In the genomic region with DNA sequence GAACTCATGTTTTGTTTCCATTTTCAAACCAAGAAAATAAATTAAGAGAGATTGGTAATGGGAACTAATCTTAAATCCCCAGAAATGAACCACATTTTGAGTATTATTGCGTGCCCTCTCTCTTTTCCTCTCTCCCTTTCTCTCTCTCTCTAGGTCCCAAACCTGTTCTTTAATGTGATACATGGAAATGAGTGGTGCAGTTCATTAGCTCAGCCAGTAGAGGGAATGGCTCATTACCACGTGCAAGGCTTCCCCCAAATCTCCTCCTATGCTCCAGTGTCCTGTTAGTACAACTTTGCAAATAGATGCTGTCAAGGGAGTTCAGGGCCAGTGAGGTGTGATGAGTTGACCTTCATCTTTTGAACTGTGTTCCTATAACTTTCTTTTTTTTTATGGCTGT, we compare ENCODE assay signal across 8 cellular contexts.
DNase-seq lines count a peak whose midpoint lies in the region; ATAC-seq, FAIRE-seq and TF ChIP-seq lines count a peak whose summit lies in the region.

No MANE protein-coding gene starts in this region.

- H2BK120ac ChIP-seq in H9 (ENCODE audit: low read depth, low read length, poor library complexity, severe bottlenecking), result no peak overlapping the region

- no peak overlapping the region for H3K27ac Mint-ChIP-seq in H9
- H3K27ac Mint-ChIP-seq in activated T-helper 17 cell treated with anti-CD3 and anti-CD28 coated beads, Interleukin-2, amount 50 U/mL, for 72 hours, result no peak overlapping the region

- no peak overlapping the region for H3K4me3 ChIP-seq in kidney epithelial cell (ENCODE audit: low read depth, low read length)

- H3K23ac ChIP-seq in H9 (ENCODE audit: insufficient read length, low read depth, low read length), result no peak overlapping the region

- no peak overlapping the region for H2BK15ac ChIP-seq in H9 (ENCODE audit: low read depth, low read length)

- H3T11ph ChIP-seq in H9 (ENCODE audit: low read length), result no peak overlapping the region

- no peaks in the 10 kb centered on the region for H3K79me1 ChIP-seq in H9 (ENCODE audit: insufficient read depth, low read depth, low read length, poor library complexity, severe bottlenecking)

- no peak overlapping the region for H2BK5ac ChIP-seq in H9 (ENCODE audit: insufficient read length, low read length)

- ATAC-seq in activated T-helper 17 cell treated with anti-CD3 and anti-CD28 coated beads, Interleukin-2, amount 50 U/mL, for 72 hours (replicated peaks), result peak; percentile 53
- ATAC-seq in GM21619 (IDR thresholded peaks at IDR 0.05; ENCODE audit: unreplicated experiment), result no peak

- H2BK12ac ChIP-seq in H9 (ENCODE audit: insufficient read length, low read depth, low read length), result no peak overlapping the region

- H4K8ac ChIP-seq in H9 (replicated peaks; ENCODE audit: insufficient read length, low read depth, low read length), result no peak overlapping the region

- H3K27ac ChIP-seq in H9 (ENCODE audit: insufficient read length, low read depth, low read length), result no peak overlapping the region

- no peak overlapping the region for H3K56ac ChIP-seq in H9 (ENCODE audit: insufficient read length, low read depth, low read length)

- no peak overlapping the region for H3K4me2 ChIP-seq in H9 (ENCODE audit: insufficient read depth, insufficient read length, low read length)

- TF ChIP-seq CTCF in H9 (conservative IDR thresholded peaks at IDR 0.05) (peak; percentile 69), kidney epithelial cell (IDR thresholded peaks at IDR 0.05; ENCODE audit: insufficient read depth, low read length, poor library complexity, severe bottlenecking) (peak; percentile 54)

- H3K18ac ChIP-seq in H9 (ENCODE audit: insufficient read length, low read depth, low read length), result no peak overlapping the region

- H3K9ac ChIP-seq in H9 (ENCODE audit: extremely low read depth, insufficient read length, low read length), result no peak overlapping the region

- peak; percentile 18 to 23 for DNase-seq in activated T-cell treated with anti-CD3 and anti-CD28 coated beads, Interleukin-2, amount 50 U/mL, for 48 hours
- DNase-seq in activated T-cell treated with anti-CD3 and anti-CD28 coated beads for 4 hours (no peak), H9 (peak; percentile 45), MV-4-11 (lab: John Stamatoyannopoulos, UW) (peak; percentile 25), kidney epithelial cell (ENCODE audit: low read depth) (no peak), HTR-8/SVneo (ENCODE audit: insufficient read length, low spot score) (no peak)

- no peaks in the 10 kb centered on the region for H3K79me2 ChIP-seq in H9 (ENCODE audit: insufficient read depth, low read length)

- WGBS in H9 (ENCODE audit: extremely low coverage, insufficient read length, low lambda C conversion rate), result no CpG with 5 or more reads among the region's 2 CpGs

- H3K36me3 Mint-ChIP-seq in H9 (ENCODE audit: insufficient read depth in 1 of 3, low read depth in 3 of 3), result peaks cover 0 to 4% (median 0%) of the 10 kb centered on the region in 3 experiments; a peak in 3 of 7 replicates
- no peaks in the 10 kb centered on the region for H3K36me3 Mint-ChIP-seq in activated T-helper 17 cell treated with anti-CD3 and anti-CD28 coated beads, Interleukin-2, amount 50 U/mL, for 72 hours (ENCODE audit: low read depth)

- peaks cover 19 to 20% of the 10 kb centered on the region in 2 experiments for H3K4me1 Mint-ChIP-seq in H9
- no peaks in the 10 kb centered on the region for H3K4me1 Mint-ChIP-seq in activated T-helper 17 cell treated with anti-CD3 and anti-CD28 coated beads, Interleukin-2, amount 50 U/mL, for 72 hours

- peaks cover 4% of the 10 kb centered on the region in 2 experiments; a peak in 4 of 5 replicates for H3K9me3 Mint-ChIP-seq in H9
- H3K9me3 Mint-ChIP-seq in activated T-helper 17 cell treated with anti-CD3 and anti-CD28 coated beads, Interleukin-2, amount 50 U/mL, for 72 hours, result no peaks in the 10 kb centered on the region

- no peak overlapping the region for H3K4me3 Mint-ChIP-seq in H9
- H3K4me3 Mint-ChIP-seq in activated T-helper 17 cell treated with anti-CD3 and anti-CD28 coated beads, Interleukin-2, amount 50 U/mL, for 72 hours, result no peak overlapping the region

- FAIRE-seq in HTR-8/SVneo (lab: Jason Lieb, UNC), result no peak

- H3K14ac ChIP-seq in H9 (ENCODE audit: insufficient read depth, low read length), result no peak overlapping the region

- H3K4ac ChIP-seq in H9 (ENCODE audit: low read depth, low read length), result no peak overlapping the region

- H2AK5ac ChIP-seq in H9 (ENCODE audit: insufficient read length, low read length), result no peak overlapping the region

- H4K91ac ChIP-seq in H9 (ENCODE audit: insufficient read length, low read depth, low read length), result no peak overlapping the region

- H3K4me1 ChIP-seq in H9 (ENCODE audit: insufficient read depth, low read length), result no peaks in the 10 kb centered on the region

- no peak overlapping the region for H2AFZ ChIP-seq in H9 (ENCODE audit: low read length)

- H3K27me3 Mint-ChIP-seq in H9 (ENCODE audit: low read depth), result peaks cover 2% of the 10 kb centered on the region
- peaks cover 3% of the 10 kb centered on the region for H3K27me3 Mint-ChIP-seq in activated T-helper 17 cell treated with anti-CD3 and anti-CD28 coated beads, Interleukin-2, amount 50 U/mL, for 72 hours

- H3K9me3 ChIP-seq in H9 (ENCODE audit: control insufficient read depth, low read depth, low read length), result no peaks in the 10 kb centered on the region

- H3K27me3 ChIP-seq in H9 (ENCODE audit: insufficient read depth, low read length) (no peaks in the 10 kb centered on the region), kidney epithelial cell (ENCODE audit: control insufficient read depth, insufficient read depth, low read length) (no peaks in the 10 kb centered on the region)

- H4K20me1 ChIP-seq in H9 (ENCODE audit: control insufficient read depth, insufficient read depth, insufficient read length), result no peaks in the 10 kb centered on the region

- no peak overlapping the region for H2BK20ac ChIP-seq in H9 (ENCODE audit: low read depth, low read length, poor library complexity, severe bottlenecking)

- no peaks in the 10 kb centered on the region for H3K23me2 ChIP-seq in H9 (ENCODE audit: insufficient read length, low read depth, low read length, poor library complexity, severe bottlenecking)

- no peak overlapping the region for H4K5ac ChIP-seq in H9 (ENCODE audit: insufficient read length, low read depth, low read length)

- no peaks in the 10 kb centered on the region for H3K36me3 ChIP-seq in kidney epithelial cell (ENCODE audit: control insufficient read depth, insufficient read depth, low read length)

Comparison
In these comparisons a context has a peak if more than half of its experiments do, and no peak if none do; other contexts are left out.
1. DNase-seq: peak in activated T-cell treated with anti-CD3 and anti-CD28 coated beads, Interleukin-2, amount 50 U/mL, for 48 hours (2 of 2), H9 (single experiment) and MV-4-11 (single experiment); none in activated T-cell treated with anti-CD3 and anti-CD28 coated beads for 4 hours (single experiment), kidney epithelial cell (single experiment) and HTR-8/SVneo (single experiment).